In the genomic region with DNA sequence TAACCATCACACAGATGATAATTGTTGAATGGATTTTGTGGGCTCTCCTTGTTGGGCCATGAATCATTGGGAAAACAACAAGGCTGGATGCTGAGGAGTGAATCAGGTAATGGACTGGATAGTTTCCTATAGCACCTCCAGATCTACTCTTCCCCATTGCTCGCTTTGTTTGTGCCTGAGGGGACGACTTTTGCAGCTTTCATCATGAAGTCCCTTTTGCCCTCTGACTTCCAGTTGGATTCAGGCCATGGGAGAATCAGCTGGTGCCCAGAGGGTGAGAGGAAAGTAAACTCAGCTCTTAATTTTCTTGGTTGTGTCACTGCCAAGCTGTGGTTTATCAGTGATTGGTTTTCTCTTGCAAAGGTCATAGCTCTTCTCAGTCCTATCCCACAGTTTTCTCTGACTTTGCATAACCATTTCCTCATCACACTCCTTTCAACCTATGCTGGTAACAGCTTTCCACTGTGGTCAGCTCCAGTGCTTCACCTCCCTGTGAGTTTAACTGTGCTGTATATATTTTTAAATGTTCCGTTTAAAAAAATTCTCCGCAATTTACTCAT, we compare ENCODE assay signal across 18 cellular contexts.
"Had no signal": no experiment of that assay in that cellular context is flagged by ENCODE, and none has a peak within 500 bp of the region (broad histone marks: within the 10 kb centered on the region; RNA-seq: fewer than 3 reads in every experiment).

No MANE protein-coding gene starts in this region.

- H3K9me3 ChIP-seq: adrenal gland, gastroesophageal sphincter had no signal

- H3K27ac ChIP-seq: adrenal gland, brain microvascular endothelial cell, epithelial cell of prostate, gastroesophageal sphincter had no signal

- H3K27ac Mint-ChIP-seq: activated CD8-positive, alpha-beta memory T cell treated with anti-CD3 and anti-CD28 coated beads, Interleukin-2, amount 10 ng/mL, durations not matched to agents 7 days and 5 days; activated naive CD4-positive, alpha-beta T cell treated with anti-CD3 and anti-CD28 coated beads, Interleukin-2, amount 50 U/mL, for 24 hours; activated T-cell treated with anti-CD3 and anti-CD28 coated beads, Interleukin-2, amount 50 U/mL, for 24 hours; effector memory CD8-positive, alpha-beta T cell; natural killer cell treated with Interleukin-12 subunit alpha and Interleukin-12 subunit beta and Interleukin-15 and Interleukin-18, amount 100 ng/mL, for 72 hours; stimulated activated memory B cell treated with anti-CD40 and anti-IgM and Interleukin-4, amounts not matched to agents 10 μg/mL and 1 μg/mL and 100 μg/mL, for 72 hours; T-cell had no signal

- H3K4me3 ChIP-seq: adrenal gland, gastroesophageal sphincter had no signal

- H3K27me3 ChIP-seq: brain microvascular endothelial cell, gastroesophageal sphincter had no signal

- H3K36me3 Mint-ChIP-seq: activated CD8-positive, alpha-beta memory T cell treated with anti-CD3 and anti-CD28 coated beads, Interleukin-2, amount 10 ng/mL, durations not matched to agents 7 days and 5 days; activated naive CD4-positive, alpha-beta T cell treated with anti-CD3 and anti-CD28 coated beads, Interleukin-2, amount 50 U/mL, for 24 hours; natural killer cell treated with Interleukin-12 subunit alpha and Interleukin-12 subunit beta and Interleukin-15 and Interleukin-18, amount 100 ng/mL, for 72 hours; stimulated activated memory B cell treated with anti-CD40 and anti-IgM and Interleukin-4, amounts not matched to agents 10 μg/mL and 1 μg/mL and 100 μg/mL, for 72 hours; T-cell had no signal

- H3K9me3 Mint-ChIP-seq: activated naive CD4-positive, alpha-beta T cell treated with anti-CD3 and anti-CD28 coated beads, Interleukin-2, amount 50 U/mL, for 24 hours had no signal

- H3K4me3 Mint-ChIP-seq: activated CD8-positive, alpha-beta memory T cell treated with anti-CD3 and anti-CD28 coated beads, Interleukin-2, amount 10 ng/mL, durations not matched to agents 7 days and 5 days; activated naive CD4-positive, alpha-beta T cell treated with anti-CD3 and anti-CD28 coated beads, Interleukin-2, amount 50 U/mL, for 24 hours; activated T-cell treated with anti-CD3 and anti-CD28 coated beads, Interleukin-2, amount 50 U/mL, for 24 hours; effector memory CD8-positive, alpha-beta T cell; natural killer cell treated with Interleukin-12 subunit alpha and Interleukin-12 subunit beta and Interleukin-15 and Interleukin-18, amount 100 ng/mL, for 72 hours; stimulated activated memory B cell treated with anti-CD40 and anti-IgM and Interleukin-4, amounts not matched to agents 10 μg/mL and 1 μg/mL and 100 μg/mL, for 72 hours; T-cell had no signal

- ATAC-seq: activated CD8-positive, alpha-beta memory T cell treated with anti-CD3 and anti-CD28 coated beads, Interleukin-2, amount 10 ng/mL, durations not matched to agents 7 days and 5 days; effector memory CD8-positive, alpha-beta T cell; gastroesophageal sphincter; left ventricle myocardium superior; natural killer cell treated with Interleukin-12 subunit alpha and Interleukin-12 subunit beta and Interleukin-15 and Interleukin-18, amount 100 ng/mL, for 72 hours; stimulated activated memory B cell treated with anti-CD40 and anti-IgM and Interleukin-4, amounts not matched to agents 10 μg/mL and 1 μg/mL and 100 μg/mL, for 72 hours; T-cell had no signal

- H3K27me3 Mint-ChIP-seq: activated CD8-positive, alpha-beta memory T cell treated with anti-CD3 and anti-CD28 coated beads, Interleukin-2, amount 10 ng/mL, durations not matched to agents 7 days and 5 days; activated naive CD4-positive, alpha-beta T cell treated with anti-CD3 and anti-CD28 coated beads, Interleukin-2, amount 50 U/mL, for 24 hours; activated T-cell treated with anti-CD3 and anti-CD28 coated beads, Interleukin-2, amount 50 U/mL, for 24 hours; effector memory CD8-positive, alpha-beta T cell; natural killer cell treated with Interleukin-12 subunit alpha and Interleukin-12 subunit beta and Interleukin-15 and Interleukin-18, amount 100 ng/mL, for 72 hours; stimulated activated memory B cell treated with anti-CD40 and anti-IgM and Interleukin-4, amounts not matched to agents 10 μg/mL and 1 μg/mL and 100 μg/mL, for 72 hours had no signal

- H3K4me1 Mint-ChIP-seq: activated CD8-positive, alpha-beta memory T cell treated with anti-CD3 and anti-CD28 coated beads, Interleukin-2, amount 10 ng/mL, durations not matched to agents 7 days and 5 days; activated naive CD4-positive, alpha-beta T cell treated with anti-CD3 and anti-CD28 coated beads, Interleukin-2, amount 50 U/mL, for 24 hours; stimulated activated memory B cell treated with anti-CD40 and anti-IgM and Interleukin-4, amounts not matched to agents 10 μg/mL and 1 μg/mL and 100 μg/mL, for 72 hours; T-cell had no signal

- DNase-seq: activated CD4-positive, alpha-beta T cell treated with anti-CD3 and anti-CD28 coated beads, Interleukin-2, amount 50 U/mL, for 48 hours; activated CD4-positive, CD25-positive, alpha-beta regulatory T cell treated with anti-CD3 and anti-CD28 coated beads, Interleukin-2, amount 50 U/mL, for 72 hours; activated CD8-positive, alpha-beta memory T cell treated with anti-CD3 and anti-CD28 coated beads, Interleukin-2, amount 10 ng/mL, durations not matched to agents 7 days and 5 days; activated T-cell treated with anti-CD3 and anti-CD28 coated beads, Interleukin-2, amount 50 U/mL, for 24 hours; adrenal gland; brain microvascular endothelial cell; dermis blood vessel endothelial cell; effector memory CD8-positive, alpha-beta T cell; left ventricle myocardium superior; mesendoderm; stimulated activated CD4-positive, alpha-beta T cell treated with anti-CD3 and anti-CD28 coated beads, Interleukin-2, amount 100 ng/mL, for 48 hours; T-cell; T-helper 9 cell had no signal
